29 cellular contexts compared by ENCODE assay signal in the genomic region with DNA sequence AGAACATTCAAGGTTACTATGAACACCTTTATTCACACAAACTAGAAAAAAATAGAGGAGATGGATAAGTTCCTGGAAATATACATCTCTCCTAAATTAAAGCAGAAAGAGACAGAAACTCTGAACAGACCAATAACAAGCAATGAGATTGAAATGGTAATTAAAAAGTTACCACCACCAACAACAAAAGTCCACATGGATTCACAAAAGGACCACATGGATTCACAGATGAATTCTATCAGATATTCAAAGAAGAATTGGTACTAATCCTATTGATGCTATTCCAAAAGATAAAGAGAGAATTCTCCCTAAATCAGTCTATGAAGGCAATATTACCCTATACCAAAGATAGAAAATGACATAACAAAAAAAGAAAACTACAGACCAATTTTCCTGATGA.
"Had no signal": no experiment of that assay in that cellular context is flagged by ENCODE, and none has a peak within 500 bp of the region (broad histone marks: within the 10 kb centered on the region; RNA-seq: fewer than 3 reads in every experiment).

No MANE protein-coding gene starts in this region.

- H3K36me3 ChIP-seq: colonic mucosa, esophagus muscularis mucosa, esophagus squamous epithelium, gastrocnemius medialis, gastroesophageal sphincter, heart left ventricle, heart right ventricle had no signal

- H3K4me1 ChIP-seq: colonic mucosa, esophagus muscularis mucosa, esophagus squamous epithelium, foreskin keratinocyte, gastrocnemius medialis, gastroesophageal sphincter, heart left ventricle, heart right ventricle had no signal

- H3K27me3 Mint-ChIP-seq: dendritic cell treated with granulocyte-macrophage colony-stimulating factor and Interleukin-4, amounts not matched to agents 40 ng/mL and 50 ng/mL, for 4 days; effector memory CD8-positive, alpha-beta T cell had no signal

- H3K27me3 ChIP-seq: colonic mucosa, dorsolateral prefrontal cortex, esophagus muscularis mucosa, esophagus squamous epithelium, foreskin keratinocyte, gastrocnemius medialis, gastroesophageal sphincter, heart left ventricle, heart right ventricle had no signal

- H3K27ac ChIP-seq: colonic mucosa, coronary artery, dorsolateral prefrontal cortex, epithelial cell of prostate, esophagus muscularis mucosa, esophagus squamous epithelium, foreskin keratinocyte, gastrocnemius medialis, gastroesophageal sphincter, heart left ventricle, heart right ventricle had no signal

- H3K27ac Mint-ChIP-seq: dendritic cell treated with granulocyte-macrophage colony-stimulating factor and Interleukin-4, amounts not matched to agents 40 ng/mL and 50 ng/mL, for 4 days; effector memory CD8-positive, alpha-beta T cell; endodermal cell had no signal

- H3K4me3 Mint-ChIP-seq: dendritic cell treated with granulocyte-macrophage colony-stimulating factor and Interleukin-4, amounts not matched to agents 40 ng/mL and 50 ng/mL, for 4 days; effector memory CD8-positive, alpha-beta T cell; endodermal cell had no signal

- FAIRE-seq: colon, endometrium, endothelial cell of umbilical vein, frontal cortex had no signal

- H3K4me3 ChIP-seq: colonic mucosa, coronary artery, dorsolateral prefrontal cortex, esophagus muscularis mucosa, esophagus squamous epithelium, gastrocnemius medialis, gastroesophageal sphincter, heart left ventricle, heart right ventricle had no signal

- ATAC-seq: effector memory CD8-positive, alpha-beta T cell; esophagus mucosa; foreskin keratinocyte; gastrocnemius medialis; gastroesophageal sphincter; heart left ventricle; heart right ventricle had no signal

- H3K9me3 ChIP-seq: colonic mucosa, gastrocnemius medialis had no signal

- DNase-seq: colonic mucosa; cortex of kidney; dermis blood vessel endothelial cell; dorsolateral prefrontal cortex; effector CD4-positive, alpha-beta T cell; effector CD8-positive, alpha-beta T cell; effector memory CD4-positive, alpha-beta T cell; effector memory CD8-positive, alpha-beta T cell; endodermal cell; erythroblast; esophagus squamous epithelium; foreskin fibroblast; foreskin keratinocyte; foreskin melanocyte; gastrocnemius medialis; glutamatergic neuron; head of caudate nucleus; heart left ventricle; heart right ventricle had no signal
